ENCODE assay signal across 22 cellular contexts in the genomic region with DNA sequence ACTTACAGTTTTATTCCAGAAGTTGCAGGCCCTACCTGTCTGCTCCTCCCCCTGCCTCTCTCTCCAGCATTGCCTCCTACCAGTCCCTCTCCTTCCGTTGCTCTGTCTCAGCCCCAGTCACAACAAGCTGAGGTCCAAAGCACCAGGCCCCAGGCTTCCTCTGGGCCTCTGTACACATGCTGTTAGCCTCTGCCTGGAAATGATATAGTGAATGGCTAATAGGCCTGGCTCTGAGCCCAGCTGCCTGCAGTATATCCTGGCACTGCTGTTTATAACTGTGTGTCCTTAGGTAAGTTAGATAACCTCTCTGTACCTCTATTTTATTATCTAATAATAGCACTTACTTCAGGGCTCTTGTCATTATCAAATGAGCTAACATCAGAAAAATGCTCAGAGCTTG.
DNase-seq lines count a peak whose midpoint lies in the region; ATAC-seq and TF ChIP-seq lines count a peak whose summit lies in the region.
"Had no signal": no experiment of that assay in that cellular context is flagged by ENCODE, and none has a peak within 500 bp of the region (broad histone marks: within the 10 kb centered on the region; RNA-seq: fewer than 3 reads in every experiment).

No MANE protein-coding gene starts in this region.

- 65 to 73% methylated on average over 1 of the region's 1 CpG for WGBS in upper lobe of left lung, 2 donors
- WGBS in esophagus squamous epithelium, 2 donors = 47 to 58% methylated on average over 1 of the region's 1 CpG

- H3K27ac ChIP-seq in upper lobe of left lung (no peak overlapping the region), esophagus squamous epithelium (no peak overlapping the region)
- H3K27ac ChIP-seq: foreskin keratinocyte, left ventricle myocardium inferior, sigmoid colon, VCaP had no signal

- no peaks in the 10 kb centered on the region for H3K4me1 ChIP-seq in BE2C
- H3K4me1 ChIP-seq in upper lobe of left lung = no peaks in the 10 kb centered on the region
- H3K4me1 ChIP-seq in esophagus squamous epithelium = no peaks in the 10 kb centered on the region
- H3K4me1 ChIP-seq: foreskin keratinocyte, left ventricle myocardium inferior, sigmoid colon had no signal

- peak; percentile 59 for DNase-seq in BE2C
- peak; percentile 48 for DNase-seq in NCI-H2029 (lab: John Stamatoyannopoulos, UW)
- DNase-seq in astrocyte of the cerebellum (ENCODE audit: low read depth) = peak; percentile 18
- peak; percentile 6 for DNase-seq in fibroblast of the conjunctiva (ENCODE audit: low read depth)
- no peak for DNase-seq in NCI-H446 (lab: John Stamatoyannopoulos, UW)
- DNase-seq in upper lobe of left lung = no peak
- no peak for DNase-seq in esophagus squamous epithelium (lab: John Stamatoyannopoulos, UW)
- DNase-seq in NCI-H2196 treated with DMSO at 0.1 percent for 48 hours (lab: John Stamatoyannopoulos, UW; ENCODE audit: unreplicated experiment) = no peak
- DNase-seq: activated CD4-positive, alpha-beta T cell treated with anti-CD3 and anti-CD28 coated beads, Interleukin-2, amount 50 U/mL, for 48 hours; activated T-cell treated with anti-CD3 and anti-CD28 coated beads, Interleukin-2, amount 50 U/mL, for 24 hours; CD8-positive, alpha-beta memory T cell; effector CD4-positive, alpha-beta T cell; EL; left ventricle myocardium inferior; NCI-H2107; occipital lobe; sigmoid colon; stimulated activated CD4-positive, alpha-beta T cell treated with anti-CD3 and anti-CD28 coated beads, Interleukin-2, amount 100 ng/mL, for 24 hours had no signal

- H3K36me3 ChIP-seq in BE2C = no peaks in the 10 kb centered on the region
- no peaks in the 10 kb centered on the region for H3K36me3 ChIP-seq in upper lobe of left lung
- H3K36me3 ChIP-seq in esophagus squamous epithelium = no peaks in the 10 kb centered on the region
- H3K36me3 ChIP-seq: left ventricle myocardium inferior, sigmoid colon had no signal

- TF ChIP-seq EP300 in upper lobe of left lung (IDR thresholded peaks at IDR 0.05) = no peak

- H3K4me3 ChIP-seq in BE2C (ENCODE audit: low read depth, low read length) (no peak overlapping the region), astrocyte of the cerebellum (ENCODE audit: low read depth, low read length) (no peak overlapping the region), upper lobe of left lung (no peak overlapping the region), esophagus squamous epithelium (no peak overlapping the region)
- H3K4me3 ChIP-seq: left ventricle myocardium inferior, sigmoid colon had no signal

- TF ChIP-seq CTCF in BE2C (IDR thresholded peaks at IDR 0.05; ENCODE audit: low read depth, low read length) (no peak), astrocyte of the cerebellum (IDR thresholded peaks at IDR 0.05; ENCODE audit: low read depth, low read length, missing control alignments) (no peak), upper lobe of left lung (IDR thresholded peaks at IDR 0.05) (no peak), esophagus squamous epithelium (IDR thresholded peaks at IDR 0.05) (no peak)

- intact Hi-C loops in esophagus squamous epithelium (cut with DNase I) = no loop called here

- TF ChIP-seq POLR2A in upper lobe of left lung (IDR thresholded peaks at IDR 0.05) = no peak
- no peak for TF ChIP-seq POLR2A in esophagus squamous epithelium (IDR thresholded peaks at IDR 0.05)

- in situ Hi-C loops in astrocyte of the cerebellum (cut with HindIII; ENCODE audit: low sequenced_read_pairs) = no loop called here

- H3K9me3 ChIP-seq in BE2C = no peaks in the 10 kb centered on the region
- H3K9me3 ChIP-seq in upper lobe of left lung = no peaks in the 10 kb centered on the region
- H3K9me3 ChIP-seq in esophagus squamous epithelium = no peaks in the 10 kb centered on the region
- H3K9me3 ChIP-seq: left ventricle myocardium inferior, sigmoid colon had no signal

- ATAC-seq in upper lobe of left lung (ENCODE audit: low FRiP score in 2 of 2) = no peak
- ATAC-seq: activated naive CD4-positive, alpha-beta T cell treated with anti-CD3 and anti-CD28 coated beads, Interleukin-2, amount 50 U/mL, for 72 hours; foreskin keratinocyte; HepG2 had no signal

- no peaks in the 10 kb centered on the region for H3K27me3 ChIP-seq in BE2C
- no peaks in the 10 kb centered on the region for H3K27me3 ChIP-seq in upper lobe of left lung
- no peaks in the 10 kb centered on the region for H3K27me3 ChIP-seq in esophagus squamous epithelium
- H3K27me3 ChIP-seq: foreskin keratinocyte, sigmoid colon had no signal

Comparison
In these comparisons a context has a peak if more than half of its experiments do, and no peak if none do; other contexts are left out.
1. DNase-seq: peak in BE2C (single experiment), NCI-H2029 (single experiment), astrocyte of the cerebellum (single experiment) and fibroblast of the conjunctiva (single experiment); none in NCI-H446 (0 of 2), upper lobe of left lung (0 of 2), esophagus squamous epithelium (single experiment) and NCI-H2196 treated with DMSO at 0.1 percent for 48 hours (single experiment).